19 cellular contexts compared by ENCODE assay signal in the genomic region with DNA sequence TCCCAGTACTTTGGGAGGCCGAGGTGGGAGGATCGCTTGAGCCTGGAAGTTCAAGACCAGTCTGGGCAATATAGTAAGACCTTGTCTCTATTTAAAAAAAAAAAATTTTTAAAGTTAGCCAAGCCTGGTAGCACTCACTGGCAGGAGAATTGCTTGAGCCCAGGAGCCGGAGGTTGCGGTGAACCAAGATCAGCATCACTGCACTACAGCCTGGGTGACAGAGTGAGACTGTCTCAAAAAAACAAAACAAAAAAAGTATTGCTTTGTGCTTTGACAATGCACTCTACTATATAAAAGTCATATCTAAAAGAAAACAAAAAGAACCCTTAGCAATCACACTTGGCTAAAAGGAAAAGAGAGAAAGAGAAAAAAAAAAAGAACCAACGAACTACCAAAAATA.
"Had no signal": no experiment of that assay in that cellular context is flagged by ENCODE, and none has a peak within 500 bp of the region (broad histone marks: within the 10 kb centered on the region; RNA-seq: fewer than 3 reads in every experiment).

No MANE protein-coding gene starts in this region.

- H3K4me1 Mint-ChIP-seq: nephron had no signal

- H3K4me3 ChIP-seq: cardiac muscle cell, colonic mucosa, esophagus squamous epithelium, left ventricle myocardium inferior, right atrium auricular region, skin epidermis had no signal

- H3K27ac ChIP-seq: cardiac muscle cell, colonic mucosa, esophagus squamous epithelium, left ventricle myocardium inferior, right atrium auricular region, skin epidermis, WERI-Rb-1 had no signal

- H3K9me3 Mint-ChIP-seq: activated CD4-positive, alpha-beta memory T cell treated with anti-CD3 and anti-CD28 coated beads, Interleukin-2, amount 10 ng/mL, durations not matched to agents 7 days and 5 days; nephron; stimulated activated naive CD8-positive, alpha-beta T cell treated with anti-CD3 and anti-CD28 coated beads, Interleukin-15, amount 100 ng/mL, for 72 hours; type B pancreatic cell had no signal

- H3K9me3 ChIP-seq: colonic mucosa, esophagus squamous epithelium, left ventricle myocardium inferior, right atrium auricular region had no signal

- H3K27ac Mint-ChIP-seq: activated CD4-positive, alpha-beta memory T cell treated with anti-CD3 and anti-CD28 coated beads, Interleukin-2, amount 10 ng/mL, durations not matched to agents 7 days and 5 days; activated CD4-positive, alpha-beta T cell treated with anti-CD3 and anti-CD28 coated beads for 36 hours; nephron; progenitor cell of endocrine pancreas; type B pancreatic cell had no signal

- H3K4me3 Mint-ChIP-seq: activated CD4-positive, alpha-beta memory T cell treated with anti-CD3 and anti-CD28 coated beads, Interleukin-2, amount 10 ng/mL, durations not matched to agents 7 days and 5 days; activated CD4-positive, alpha-beta T cell treated with anti-CD3 and anti-CD28 coated beads for 36 hours; nephron; stimulated activated naive CD8-positive, alpha-beta T cell treated with anti-CD3 and anti-CD28 coated beads, Interleukin-15, amount 100 ng/mL, for 72 hours; type B pancreatic cell had no signal

- H3K4me1 ChIP-seq: colonic mucosa, right atrium auricular region had no signal

- H3K27me3 ChIP-seq: cardiac muscle cell, colonic mucosa, esophagus squamous epithelium, right atrium auricular region had no signal

- ATAC-seq: activated CD4-positive, alpha-beta T cell treated with anti-CD3 and anti-CD28 coated beads for 36 hours; stimulated activated naive CD8-positive, alpha-beta T cell treated with anti-CD3 and anti-CD28 coated beads, Interleukin-15, amount 100 ng/mL, for 72 hours had no signal

- H3K27me3 Mint-ChIP-seq: activated CD4-positive, alpha-beta memory T cell treated with anti-CD3 and anti-CD28 coated beads, Interleukin-2, amount 10 ng/mL, durations not matched to agents 7 days and 5 days; activated CD4-positive, alpha-beta T cell treated with anti-CD3 and anti-CD28 coated beads for 36 hours; progenitor cell of endocrine pancreas; stimulated activated naive CD8-positive, alpha-beta T cell treated with anti-CD3 and anti-CD28 coated beads, Interleukin-15, amount 100 ng/mL, for 72 hours; type B pancreatic cell had no signal

- H3K36me3 ChIP-seq: cardiac muscle cell, colonic mucosa, esophagus squamous epithelium, left ventricle myocardium inferior, right atrium auricular region, WERI-Rb-1 had no signal

- DNase-seq: activated CD4-positive, alpha-beta memory T cell treated with anti-CD3 and anti-CD28 coated beads, Interleukin-2, amount 10 ng/mL, durations not matched to agents 7 days and 5 days; activated CD4-positive, alpha-beta T cell treated with anti-CD3 and anti-CD28 coated beads for 36 hours; activated naive CD4-positive, alpha-beta T cell; colonic mucosa; esophagus squamous epithelium; hippocampal formation; kidney; left ventricle myocardium inferior; nucleus accumbens; stimulated activated CD4-positive, alpha-beta T cell treated with anti-CD3 and anti-CD28 coated beads, Interleukin-15, amount 100 ng/mL, for 24 hours; stimulated activated CD4-positive, alpha-beta T cell treated with anti-CD3 and anti-CD28 coated beads, Interleukin-4, amount 100 ng/mL, for 1 hour; stimulated activated naive CD8-positive, alpha-beta T cell treated with anti-CD3 and anti-CD28 coated beads, Interleukin-15, amount 100 ng/mL, for 72 hours; WERI-Rb-1 had no signal

- H3K36me3 Mint-ChIP-seq: type B pancreatic cell had no signal
